12 cellular contexts compared by ENCODE assay signal in genomic region chr7:22662490-22663145, GRCh38.
DNase-seq lines count a peak whose midpoint lies in the region; ATAC-seq and TF ChIP-seq lines count a peak whose summit lies in the region.
"Had no signal": no experiment of that assay in that cellular context is flagged by ENCODE, and none has a peak within 500 bp of the region (broad histone marks: within the 10 kb centered on the region; RNA-seq: fewer than 3 reads in every experiment).

No MANE protein-coding gene starts in this region.

- H3K4me3 ChIP-seq in right atrium auricular region, result no peak overlapping the region

- no peak overlapping the region for H3K4me3 Mint-ChIP-seq in activated T-cell treated with anti-CD3 and anti-CD28 coated beads, Interleukin-2, amount 50 U/mL, for 24 hours
- H3K4me3 Mint-ChIP-seq in activated T-helper 1 cell treated with anti-CD3 and anti-CD28 coated beads, Interleukin-12 subunit alpha, Interleukin-12 subunit beta, Interleukin-2, Interleukin-4 antibody, amounts not matched to agents 30 ng/mL and 10 ng/mL and 1 ng/mL, durations not matched to agents 14 hours and 24 hours and 36 hours, result peak overlapping the region; percentile 12
- no peak overlapping the region for H3K4me3 Mint-ChIP-seq in stimulated activated effector memory CD8-positive, alpha-beta T cell treated with anti-CD3 and anti-CD28 coated beads, Interleukin-12 subunit alpha, Interleukin-12 subunit beta, amount 100 ng/mL, for 72 hours

- DNase-seq in activated T-cell treated with anti-CD3 and anti-CD28 coated beads, Interleukin-2, amount 50 U/mL, for 24 hours, result no peak
- no peak for DNase-seq in activated T-cell treated with anti-CD3 and anti-CD28 coated beads, Interleukin-2, amount 50 U/mL, for 1 hour
- DNase-seq in activated T-helper 1 cell treated with anti-CD3 and anti-CD28 coated beads, Interleukin-12 subunit alpha, Interleukin-12 subunit beta, Interleukin-2, Interleukin-4 antibody, amounts not matched to agents 30 ng/mL and 10 ng/mL and 1 ng/mL, durations not matched to agents 14 hours and 24 hours and 36 hours (ENCODE audit: low spot score), result no peak
- DNase-seq in stimulated activated effector memory CD8-positive, alpha-beta T cell treated with anti-CD3 and anti-CD28 coated beads, Interleukin-12 subunit alpha, Interleukin-12 subunit beta, amount 100 ng/mL, for 72 hours (ENCODE audit: low spot score in 2 of 2), result no peak
- no peak for DNase-seq in NCI-H1092 (lab: John Stamatoyannopoulos, UW)
- no peak for DNase-seq in cerebellum (ENCODE audit: low spot score)
- DNase-seq in right atrium auricular region (ENCODE audit: low spot score), result no peak
- DNase-seq: KBM-7, NCI-H446 treated with DMSO at 0.1 percent for 48 hours had no signal

- H3K4me1 Mint-ChIP-seq in activated T-cell treated with anti-CD3 and anti-CD28 coated beads, Interleukin-2, amount 50 U/mL, for 24 hours (ENCODE audit: low read depth), result peaks cover 48% of the 10 kb centered on the region
- peaks cover 44% of the 10 kb centered on the region for H3K4me1 Mint-ChIP-seq in activated T-helper 1 cell treated with anti-CD3 and anti-CD28 coated beads, Interleukin-12 subunit alpha, Interleukin-12 subunit beta, Interleukin-2, Interleukin-4 antibody, amounts not matched to agents 30 ng/mL and 10 ng/mL and 1 ng/mL, durations not matched to agents 14 hours and 24 hours and 36 hours (ENCODE audit: low read depth)
- H3K4me1 Mint-ChIP-seq in stimulated activated effector memory CD8-positive, alpha-beta T cell treated with anti-CD3 and anti-CD28 coated beads, Interleukin-12 subunit alpha, Interleukin-12 subunit beta, amount 100 ng/mL, for 72 hours, result peaks cover 14% of the 10 kb centered on the region

- no peak for TF ChIP-seq CTCF in right atrium auricular region (IDR thresholded peaks at IDR 0.05)

- H3K27me3 ChIP-seq in right atrium auricular region, result no peaks in the 10 kb centered on the region

- H3K27ac ChIP-seq in right atrium auricular region, result no peak overlapping the region
- H3K27ac ChIP-seq: parathyroid adenoma had no signal

- no peaks in the 10 kb centered on the region for H3K9me3 Mint-ChIP-seq in activated T-cell treated with anti-CD3 and anti-CD28 coated beads, Interleukin-2, amount 50 U/mL, for 24 hours
- H3K9me3 Mint-ChIP-seq in activated T-helper 1 cell treated with anti-CD3 and anti-CD28 coated beads, Interleukin-12 subunit alpha, Interleukin-12 subunit beta, Interleukin-2, Interleukin-4 antibody, amounts not matched to agents 30 ng/mL and 10 ng/mL and 1 ng/mL, durations not matched to agents 14 hours and 24 hours and 36 hours, result peaks cover 7% of the 10 kb centered on the region
- no peaks in the 10 kb centered on the region for H3K9me3 Mint-ChIP-seq in stimulated activated effector memory CD8-positive, alpha-beta T cell treated with anti-CD3 and anti-CD28 coated beads, Interleukin-12 subunit alpha, Interleukin-12 subunit beta, amount 100 ng/mL, for 72 hours

- peak; percentile 55 for ATAC-seq in HG02840 (IDR thresholded peaks at IDR 0.05; ENCODE audit: low FRiP score, unreplicated experiment)
- peak; percentile 70 for ATAC-seq in stimulated activated effector memory CD8-positive, alpha-beta T cell treated with anti-CD3 and anti-CD28 coated beads, Interleukin-12 subunit alpha, Interleukin-12 subunit beta, amount 100 ng/mL, for 72 hours
- ATAC-seq: HCT116 had no signal

- H3K4me1 ChIP-seq in right atrium auricular region, result no peaks in the 10 kb centered on the region

- peak overlapping the region; percentile 76 for H3K27ac Mint-ChIP-seq in activated T-cell treated with anti-CD3 and anti-CD28 coated beads, Interleukin-2, amount 50 U/mL, for 24 hours
- peak overlapping the region; percentile 69 for H3K27ac Mint-ChIP-seq in activated T-helper 1 cell treated with anti-CD3 and anti-CD28 coated beads, Interleukin-12 subunit alpha, Interleukin-12 subunit beta, Interleukin-2, Interleukin-4 antibody, amounts not matched to agents 30 ng/mL and 10 ng/mL and 1 ng/mL, durations not matched to agents 14 hours and 24 hours and 36 hours
- H3K27ac Mint-ChIP-seq in stimulated activated effector memory CD8-positive, alpha-beta T cell treated with anti-CD3 and anti-CD28 coated beads, Interleukin-12 subunit alpha, Interleukin-12 subunit beta, amount 100 ng/mL, for 72 hours, result no peak overlapping the region

- no peaks in the 10 kb centered on the region for H3K9me3 ChIP-seq in right atrium auricular region

- H3K36me3 Mint-ChIP-seq in activated T-cell treated with anti-CD3 and anti-CD28 coated beads, Interleukin-2, amount 50 U/mL, for 24 hours (ENCODE audit: low read depth), result no peaks in the 10 kb centered on the region
- peaks cover 7% of the 10 kb centered on the region for H3K36me3 Mint-ChIP-seq in activated T-helper 1 cell treated with anti-CD3 and anti-CD28 coated beads, Interleukin-12 subunit alpha, Interleukin-12 subunit beta, Interleukin-2, Interleukin-4 antibody, amounts not matched to agents 30 ng/mL and 10 ng/mL and 1 ng/mL, durations not matched to agents 14 hours and 24 hours and 36 hours (ENCODE audit: low read depth)
- no peaks in the 10 kb centered on the region for H3K36me3 Mint-ChIP-seq in stimulated activated effector memory CD8-positive, alpha-beta T cell treated with anti-CD3 and anti-CD28 coated beads, Interleukin-12 subunit alpha, Interleukin-12 subunit beta, amount 100 ng/mL, for 72 hours

- peaks cover 27% of the 10 kb centered on the region for H3K27me3 Mint-ChIP-seq in activated T-cell treated with anti-CD3 and anti-CD28 coated beads, Interleukin-2, amount 50 U/mL, for 24 hours
- H3K27me3 Mint-ChIP-seq in activated T-helper 1 cell treated with anti-CD3 and anti-CD28 coated beads, Interleukin-12 subunit alpha, Interleukin-12 subunit beta, Interleukin-2, Interleukin-4 antibody, amounts not matched to agents 30 ng/mL and 10 ng/mL and 1 ng/mL, durations not matched to agents 14 hours and 24 hours and 36 hours (ENCODE audit: insufficient read depth), result peaks cover 14% of the 10 kb centered on the region

- intact Hi-C loops in activated T-helper 1 cell treated with anti-CD3 and anti-CD28 coated beads, Interleukin-12 subunit alpha, Interleukin-12 subunit beta, Interleukin-2, Interleukin-4 antibody, amounts not matched to agents 30 ng/mL and 10 ng/mL and 1 ng/mL, durations not matched to agents 14 hours and 24 hours and 36 hours (cut with micrococcal nuclease), result loop anchor here (1.0 to 2.0 kb wide), 6 partner anchors 15 to 98 kb away; partner anchors contain the start of gene IL6

- H3K36me3 ChIP-seq in right atrium auricular region, result no peaks in the 10 kb centered on the region
